Comparison of ENCODE assay signal across 8 cellular contexts in the genomic region with DNA sequence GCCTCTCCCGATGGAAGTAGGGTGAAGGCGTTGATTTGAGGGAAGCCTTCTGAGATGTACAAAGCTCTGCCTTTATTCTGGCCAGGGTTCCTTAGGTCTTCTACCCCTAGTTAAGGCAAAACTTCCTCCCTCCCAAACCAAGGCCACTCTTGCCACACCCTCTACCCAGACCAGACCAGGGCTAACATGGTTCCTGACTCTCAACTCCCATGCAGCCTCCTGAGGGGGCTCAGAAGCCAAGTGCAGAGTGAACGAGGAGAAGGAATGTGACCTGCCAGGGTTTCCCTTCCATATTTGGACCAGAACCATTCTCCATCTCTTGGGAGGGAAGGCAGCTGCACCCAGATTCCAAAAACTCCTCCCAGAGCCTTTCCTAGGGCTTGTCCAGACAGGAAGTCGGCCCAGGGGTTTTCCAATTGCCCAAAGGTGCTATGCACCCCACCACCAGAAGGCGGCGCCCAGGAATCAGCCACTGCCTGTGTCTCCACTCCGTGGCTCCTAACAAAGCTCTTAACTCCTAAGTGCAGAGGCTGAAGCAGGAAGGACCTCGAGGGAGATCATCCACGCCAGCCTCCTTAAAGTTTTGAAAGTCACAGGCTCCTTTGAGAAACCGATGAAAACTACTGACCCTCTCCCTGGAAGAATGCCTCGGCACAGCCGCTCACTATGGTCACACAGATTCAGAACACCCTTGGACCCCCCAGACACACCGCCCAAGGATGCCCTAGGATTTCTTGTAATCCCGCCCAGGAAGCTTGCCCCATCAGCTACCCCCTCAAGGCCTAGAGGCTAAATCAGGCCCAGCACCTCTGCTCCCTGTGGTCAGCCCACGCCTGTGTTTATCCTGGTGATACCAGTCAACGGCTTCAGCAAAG.
DNase-seq lines count a peak whose midpoint lies in the region; ATAC-seq and TF ChIP-seq lines count a peak whose summit lies in the region.

No MANE protein-coding gene starts in this region.

- peak overlapping the region; percentile 68 for H3K56ac ChIP-seq in mesendoderm (ENCODE audit: low read length)

- H3K9me3 ChIP-seq in stomach: no peaks in the 10 kb centered on the region

- H3K27ac ChIP-seq in mesendoderm (ENCODE audit: low read depth, low read length): no peak overlapping the region
- no peak overlapping the region for H3K27ac ChIP-seq in stomach

- peak; percentile 90 for TF ChIP-seq CTCF in AG09319 (IDR thresholded peaks at IDR 0.05; ENCODE audit: low read depth, low read length)
- TF ChIP-seq CTCF in stomach (IDR thresholded peaks at IDR 0.05): peak in 5 of 7 experiments; percentile 63 to 86 (median 74)

- H3K18ac ChIP-seq in mesendoderm (ENCODE audit: low read length): no peak overlapping the region

- H3K4me1 Mint-ChIP-seq in activated CD4-positive, alpha-beta T cell treated with anti-CD3 and anti-CD28 coated beads, Interleukin-2, amount 10 ng/mL, durations not matched to agents 24 days and 14 days: peaks cover 5% of the 10 kb centered on the region

- H2BK5ac ChIP-seq in mesendoderm (ENCODE audit: low read length): no peak overlapping the region

- H3K79me2 ChIP-seq in mesendoderm (ENCODE audit: control insufficient read depth, insufficient read depth, low read length): no peaks in the 10 kb centered on the region

- H3K4me2 ChIP-seq in mesendoderm (ENCODE audit: low read length): no peak overlapping the region

- no peak overlapping the region for H2BK15ac ChIP-seq in mesendoderm (replicated peaks; ENCODE audit: low read depth)

- H3K9ac ChIP-seq in mesendoderm (ENCODE audit: low read length): no peak overlapping the region

- no peak overlapping the region for H3K4me3 Mint-ChIP-seq in activated CD4-positive, alpha-beta T cell treated with anti-CD3 and anti-CD28 coated beads, Interleukin-2, amount 10 ng/mL, durations not matched to agents 24 days and 14 days

- H3K36me3 Mint-ChIP-seq in activated CD4-positive, alpha-beta T cell treated with anti-CD3 and anti-CD28 coated beads, Interleukin-2, amount 10 ng/mL, durations not matched to agents 24 days and 14 days (ENCODE audit: low read depth): no peaks in the 10 kb centered on the region

- no peak overlapping the region for H3K4me3 ChIP-seq in mesendoderm (ENCODE audit: low read length)
- H3K4me3 ChIP-seq in stomach: no peak overlapping the region

- H2BK120ac ChIP-seq in mesendoderm (ENCODE audit: low read depth, low read length): no peak overlapping the region

- H3K27me3 ChIP-seq in mesendoderm (ENCODE audit: insufficient read depth, low read length, poor library complexity) (no peaks in the 10 kb centered on the region), stomach (no peaks in the 10 kb centered on the region)

- peak overlapping the region; percentile 22 for H3K4ac ChIP-seq in mesendoderm (ENCODE audit: low read depth, low read length)

- no peaks in the 10 kb centered on the region for H3K4me1 ChIP-seq in mesendoderm (ENCODE audit: control insufficient read depth, low read depth, low read length)
- no peaks in the 10 kb centered on the region for H3K4me1 ChIP-seq in stomach

- no peak for ATAC-seq in HG03139 (IDR thresholded peaks at IDR 0.05; ENCODE audit: unreplicated experiment)

- H4K5ac ChIP-seq in mesendoderm (ENCODE audit: low read length): peak overlapping the region; percentile 3

- H3K36me3 ChIP-seq in mesendoderm (ENCODE audit: control insufficient read depth, insufficient read depth, low read length) (no peaks in the 10 kb centered on the region), stomach (no peaks in the 10 kb centered on the region)

- peak; percentile 15 for DNase-seq in AG09319 (ENCODE audit: extremely low read depth, low read depth)
- peak; percentile 27 for DNase-seq in GM19240 (ENCODE audit: insufficient read length, low spot score)
- peak; percentile 8 for DNase-seq in NCI-H345 (lab: John Stamatoyannopoulos, UW)
- peak; percentile 91 for DNase-seq in activated CD4-positive, alpha-beta T cell treated with anti-CD3 and anti-CD28 coated beads, Interleukin-2, amount 10 ng/mL, durations not matched to agents 24 days and 14 days
- peak; percentile 81 for DNase-seq in ecto neural progenitor cell (ENCODE audit: low spot score)
- peak; percentile 87 for DNase-seq in mesendoderm
- peak; percentile 78 for DNase-seq in stomach

- H3K23ac ChIP-seq in mesendoderm (ENCODE audit: low read length): no peak overlapping the region

- no peak overlapping the region for H3K27ac Mint-ChIP-seq in activated CD4-positive, alpha-beta T cell treated with anti-CD3 and anti-CD28 coated beads, Interleukin-2, amount 10 ng/mL, durations not matched to agents 24 days and 14 days

- peaks cover 5% of the 10 kb centered on the region for H3K27me3 Mint-ChIP-seq in activated CD4-positive, alpha-beta T cell treated with anti-CD3 and anti-CD28 coated beads, Interleukin-2, amount 10 ng/mL, durations not matched to agents 24 days and 14 days

- intact Hi-C loops in activated CD4-positive, alpha-beta T cell treated with anti-CD3 and anti-CD28 coated beads, Interleukin-2, amount 10 ng/mL, durations not matched to agents 24 days and 14 days (cut with micrococcal nuclease): loop anchor here (1.0 to 2.0 kb wide), 2 partner anchors 158 to 250 kb away; a partner anchor contains a TSS
- intact Hi-C loops in stomach (cut with DNase I; ENCODE audit: low total_unique reads): loop anchor here (5.0 to 10.0 kb wide), 2 partner anchors 62 to 245 kb away; no protein-coding TSS in a partner anchor

- no peaks in the 10 kb centered on the region for H3K9me3 Mint-ChIP-seq in activated CD4-positive, alpha-beta T cell treated with anti-CD3 and anti-CD28 coated beads, Interleukin-2, amount 10 ng/mL, durations not matched to agents 24 days and 14 days

- H2AK5ac ChIP-seq in mesendoderm (ENCODE audit: low read length): peak overlapping the region; percentile 2

- no peaks in the 10 kb centered on the region for H3K79me1 ChIP-seq in mesendoderm (ENCODE audit: low read length)

- H4K8ac ChIP-seq in mesendoderm (ENCODE audit: low read depth, low read length): no peak overlapping the region

- WGBS in mesendoderm (ENCODE audit: extremely low coverage, insufficient coverage, low lambda C conversion rate): no CpG with 5 or more reads among the region's 16 CpGs
- 54 to 60% (median 55%) methylated on average over 16 of the region's 16 CpGs for WGBS in stomach, 5 donors

- no peak for TF ChIP-seq EP300 in stomach (IDR thresholded peaks at IDR 0.05)

- TF ChIP-seq POLR2A in stomach (IDR thresholded peaks at IDR 0.05): no peak

Comparison
In these comparisons a context has a peak if more than half of its experiments do, and no peak if none do; other contexts are left out.
1. DNase-seq: peak in every context shown above with its lines; median percentile 91 in activated CD4-positive, alpha-beta T cell treated with anti-CD3 and anti-CD28 coated beads, Interleukin-2, amount 10 ng/mL, durations not matched to agents 24 days and 14 days; 87 in mesendoderm; 81 in ecto neural progenitor cell; 78 in stomach; 27 in GM19240; 15 in AG09319; 8 in NCI-H345.